In the genomic region with DNA sequence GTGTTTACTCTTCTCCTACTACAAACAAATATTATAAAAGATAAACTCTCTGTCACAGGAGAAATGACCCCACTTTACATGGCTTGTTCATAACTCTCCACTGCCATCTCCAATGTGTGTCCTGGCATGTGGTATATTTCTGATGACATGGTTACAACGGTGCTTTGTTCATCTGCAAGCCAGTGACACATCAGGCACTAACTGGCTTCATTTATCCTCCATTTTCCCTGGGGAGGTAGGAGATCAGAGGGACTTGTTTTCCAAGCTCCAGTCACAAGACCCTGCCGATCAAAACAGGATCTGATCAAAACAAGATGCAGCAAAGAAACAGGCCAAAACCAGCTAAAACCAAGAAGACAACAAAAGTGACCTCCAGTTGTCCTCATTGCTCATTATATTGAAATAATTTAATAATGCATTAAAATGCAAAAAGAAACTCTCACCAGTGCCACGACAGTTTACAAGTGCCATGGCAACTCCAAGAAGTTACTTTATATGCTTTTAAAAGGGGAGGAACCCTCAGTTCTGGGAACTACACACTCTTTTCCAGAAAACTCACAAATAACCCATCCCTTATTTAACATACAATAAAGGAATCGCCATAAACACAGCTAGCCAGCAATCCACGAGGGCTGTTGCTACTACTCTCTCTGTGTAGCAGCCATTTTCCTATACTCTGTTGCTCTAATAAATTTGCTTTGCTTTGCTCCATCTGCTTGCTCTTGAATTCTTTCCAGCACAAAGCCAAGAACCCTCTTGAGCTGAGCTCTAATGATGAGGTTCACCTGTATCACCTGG, we compare ENCODE assay signal across 21 cellular contexts.
"Had no signal": no experiment of that assay in that cellular context is flagged by ENCODE, and none has a peak within 500 bp of the region (broad histone marks: within the 10 kb centered on the region; RNA-seq: fewer than 3 reads in every experiment).

No MANE protein-coding gene starts in this region.

- H3K4me3 Mint-ChIP-seq: activated B cell treated with CpG ODN at 0.5 μM for 24 hours; activated CD8-positive, alpha-beta T cell treated with anti-CD3 and anti-CD28 coated beads for 36 hours; activated naive CD4-positive, alpha-beta T cell treated with anti-CD3 and anti-CD28 coated beads, Interleukin-2, amount 50 U/mL, for 24 hours; activated naive CD8-positive, alpha-beta T cell treated with anti-CD3 and anti-CD28 coated beads, Interleukin-2, amount 50 U/mL, for 24 hours; activated T-cell treated with anti-CD3 and anti-CD28 coated beads, Interleukin-2, amount 50 U/mL, for 4 hours; activated T-helper 17 cell treated with anti-CD3 and anti-CD28 coated beads, Interleukin-2, amount 50 U/mL, for 72 hours; natural killer cell treated with Interleukin-12 subunit alpha and Interleukin-12 subunit beta and Interleukin-15 and Interleukin-18, amount 100 ng/mL, for 72 hours; stimulated activated effector memory CD8-positive, alpha-beta T cell treated with anti-CD3 and anti-CD28 coated beads, Interleukin-12 subunit alpha, Interleukin-12 subunit beta, amount 100 ng/mL, for 72 hours; stimulated activated naive CD8-positive, alpha-beta T cell treated with anti-CD3 and anti-CD28 coated beads, Interleukin-15, Interleukin-2, amounts not matched to agents 100 ng/mL and 50 ng/mL, for 24 hours had no signal

- H3K4me3 ChIP-seq: left lung, lower lobe of right lung, sigmoid colon, upper lobe of right lung had no signal

- H3K27ac ChIP-seq: left lung, lower lobe of right lung, sigmoid colon, upper lobe of right lung had no signal

- H3K4me1 ChIP-seq: left lung, lower lobe of right lung, sigmoid colon, upper lobe of right lung had no signal

- H3K9me3 ChIP-seq: left lung, lower lobe of right lung, sigmoid colon, upper lobe of right lung had no signal

- ATAC-seq: activated CD8-positive, alpha-beta T cell treated with anti-CD3 and anti-CD28 coated beads for 36 hours; activated naive CD8-positive, alpha-beta T cell treated with anti-CD3 and anti-CD28 coated beads, Interleukin-2, amount 50 U/mL, for 24 hours; activated T-cell treated with anti-CD3 and anti-CD28 coated beads, Interleukin-2, amount 50 U/mL, for 4 hours; activated T-helper 17 cell treated with anti-CD3 and anti-CD28 coated beads, Interleukin-2, amount 50 U/mL, for 72 hours; left lung; lower lobe of right lung; natural killer cell treated with Interleukin-12 subunit alpha and Interleukin-12 subunit beta and Interleukin-15 and Interleukin-18, amount 100 ng/mL, for 72 hours; stimulated activated effector memory CD8-positive, alpha-beta T cell treated with anti-CD3 and anti-CD28 coated beads, Interleukin-12 subunit alpha, Interleukin-12 subunit beta, amount 100 ng/mL, for 72 hours; upper lobe of right lung had no signal

- H3K4me1 Mint-ChIP-seq: activated B cell treated with CpG ODN at 0.5 μM for 24 hours; activated naive CD4-positive, alpha-beta T cell treated with anti-CD3 and anti-CD28 coated beads, Interleukin-2, amount 50 U/mL, for 24 hours; activated naive CD8-positive, alpha-beta T cell treated with anti-CD3 and anti-CD28 coated beads, Interleukin-2, amount 50 U/mL, for 24 hours; activated T-helper 17 cell treated with anti-CD3 and anti-CD28 coated beads, Interleukin-2, amount 50 U/mL, for 72 hours; stimulated activated effector memory CD8-positive, alpha-beta T cell treated with anti-CD3 and anti-CD28 coated beads, Interleukin-12 subunit alpha, Interleukin-12 subunit beta, amount 100 ng/mL, for 72 hours had no signal

- H3K27me3 ChIP-seq: left lung, sigmoid colon, upper lobe of right lung had no signal

- H3K36me3 ChIP-seq: left lung, lower lobe of right lung, sigmoid colon, upper lobe of right lung had no signal

- DNase-seq: activated B cell treated with CpG ODN at 0.5 μM for 24 hours; activated CD4-positive, alpha-beta T cell treated with anti-CD3 and anti-CD28 coated beads, Interleukin-2, amount 50 U/mL, for 1 hour; activated CD8-positive, alpha-beta T cell treated with anti-CD3 and anti-CD28 coated beads for 36 hours; activated gamma-delta T cell treated with Interleukin-2 at 50 U/mL for 16 hours; activated naive CD8-positive, alpha-beta T cell treated with anti-CD3 and anti-CD28 coated beads, Interleukin-2, amount 50 U/mL, for 24 hours; activated T-cell treated with anti-CD3 and anti-CD28 coated beads, Interleukin-2, amount 50 U/mL, for 4 hours; foreskin fibroblast; kidney glomerular epithelial cell; left lung; lower lobe of right lung; mesendoderm; retina; sigmoid colon; small intestine; stimulated activated CD4-positive, alpha-beta T cell treated with anti-CD3 and anti-CD28 coated beads, Interleukin-4, amount 100 ng/mL, for 24 hours; upper lobe of right lung had no signal

- H3K27me3 Mint-ChIP-seq: activated B cell treated with CpG ODN at 0.5 μM for 24 hours; activated CD8-positive, alpha-beta T cell treated with anti-CD3 and anti-CD28 coated beads for 36 hours; activated naive CD4-positive, alpha-beta T cell treated with anti-CD3 and anti-CD28 coated beads, Interleukin-2, amount 50 U/mL, for 24 hours; activated naive CD8-positive, alpha-beta T cell treated with anti-CD3 and anti-CD28 coated beads, Interleukin-2, amount 50 U/mL, for 24 hours; stimulated activated naive CD8-positive, alpha-beta T cell treated with anti-CD3 and anti-CD28 coated beads, Interleukin-15, Interleukin-2, amounts not matched to agents 100 ng/mL and 50 ng/mL, for 24 hours had no signal

- H3K27ac Mint-ChIP-seq: activated B cell treated with CpG ODN at 0.5 μM for 24 hours; activated CD8-positive, alpha-beta T cell treated with anti-CD3 and anti-CD28 coated beads for 36 hours; activated naive CD4-positive, alpha-beta T cell treated with anti-CD3 and anti-CD28 coated beads, Interleukin-2, amount 50 U/mL, for 24 hours; activated naive CD8-positive, alpha-beta T cell treated with anti-CD3 and anti-CD28 coated beads, Interleukin-2, amount 50 U/mL, for 24 hours; activated T-helper 17 cell treated with anti-CD3 and anti-CD28 coated beads, Interleukin-2, amount 50 U/mL, for 72 hours; natural killer cell treated with Interleukin-12 subunit alpha and Interleukin-12 subunit beta and Interleukin-15 and Interleukin-18, amount 100 ng/mL, for 72 hours; stimulated activated effector memory CD8-positive, alpha-beta T cell treated with anti-CD3 and anti-CD28 coated beads, Interleukin-12 subunit alpha, Interleukin-12 subunit beta, amount 100 ng/mL, for 72 hours; stimulated activated naive CD8-positive, alpha-beta T cell treated with anti-CD3 and anti-CD28 coated beads, Interleukin-15, Interleukin-2, amounts not matched to agents 100 ng/mL and 50 ng/mL, for 24 hours had no signal

- H3K36me3 Mint-ChIP-seq: activated naive CD4-positive, alpha-beta T cell treated with anti-CD3 and anti-CD28 coated beads, Interleukin-2, amount 50 U/mL, for 24 hours; natural killer cell treated with Interleukin-12 subunit alpha and Interleukin-12 subunit beta and Interleukin-15 and Interleukin-18, amount 100 ng/mL, for 72 hours; stimulated activated effector memory CD8-positive, alpha-beta T cell treated with anti-CD3 and anti-CD28 coated beads, Interleukin-12 subunit alpha, Interleukin-12 subunit beta, amount 100 ng/mL, for 72 hours had no signal

- H3K9me3 Mint-ChIP-seq: activated B cell treated with CpG ODN at 0.5 μM for 24 hours; activated CD8-positive, alpha-beta T cell treated with anti-CD3 and anti-CD28 coated beads for 36 hours; activated naive CD4-positive, alpha-beta T cell treated with anti-CD3 and anti-CD28 coated beads, Interleukin-2, amount 50 U/mL, for 24 hours; activated naive CD8-positive, alpha-beta T cell treated with anti-CD3 and anti-CD28 coated beads, Interleukin-2, amount 50 U/mL, for 24 hours; activated T-cell treated with anti-CD3 and anti-CD28 coated beads, Interleukin-2, amount 50 U/mL, for 4 hours; activated T-helper 17 cell treated with anti-CD3 and anti-CD28 coated beads, Interleukin-2, amount 50 U/mL, for 72 hours; natural killer cell treated with Interleukin-12 subunit alpha and Interleukin-12 subunit beta and Interleukin-15 and Interleukin-18, amount 100 ng/mL, for 72 hours; stimulated activated effector memory CD8-positive, alpha-beta T cell treated with anti-CD3 and anti-CD28 coated beads, Interleukin-12 subunit alpha, Interleukin-12 subunit beta, amount 100 ng/mL, for 72 hours; stimulated activated naive CD8-positive, alpha-beta T cell treated with anti-CD3 and anti-CD28 coated beads, Interleukin-15, Interleukin-2, amounts not matched to agents 100 ng/mL and 50 ng/mL, for 24 hours had no signal
